In genomic region chr17:7439462-7440112, GRCh38 we compare ENCODE assay signal across 8 cellular contexts. TPM values are rescaled to one million over a fixed set of nuclear protein-coding genes. Genes with fewer than 3 reads are reported as not detected.
A peak's percentile ranks its signal among the peaks of the same experiment; 100 is the strongest.
DNase-seq lines count a peak whose midpoint lies in the region; ATAC-seq and TF ChIP-seq lines count a peak whose summit lies in the region.

FGF11 (plus strand) TSS chr17:7439512; CDS start chr17:7439621, 109 bp downstream.

- intact Hi-C loops in A673 (cut with micrococcal nuclease; ENCODE audit: unreplicated experiment), result loop anchor here (1.0 to 5.0 kb wide), 3 partner anchors 45 to 248 kb away; partner anchors contain the start of genes POLR2A, TMEM95, TP53 and WRAP53

- H3K36me3 ChIP-seq in A673 (ENCODE audit: insufficient read depth, low read length, poor library complexity, severe bottlenecking), result no peaks in the 10 kb centered on the region

- CTCF ChIA-PET in A673 (lab: Charles Lee), result interaction anchor here (0.7 kb wide), 1 partner anchor 121 kb away, joined by 3 read pairs; no protein-coding TSS in a partner anchor

- peak within 1 kb of the TSS; percentile 97 for H3K27ac ChIP-seq in A673 (ENCODE audit: low read depth, low read length, poor library complexity, severe bottlenecking)
- H3K27ac ChIP-seq in coronary artery, result peak within 1 kb of the TSS in 1 of 2 donors; percentile 86

- no peak for TF ChIP-seq CTCF in A673 (conservative IDR thresholded peaks at IDR 0.05; ENCODE audit: low read depth, low read length)
- no peak for TF ChIP-seq CTCF in coronary artery (IDR thresholded peaks at IDR 0.05)

- POLR2A ChIA-PET in A673 (lab: Charles Lee; ENCODE audit: low non-redundant PET), result no interaction called here

- no peaks in the 10 kb centered on the region for H3K9me3 ChIP-seq in A673 (ENCODE audit: low read depth, low read length, poor library complexity, severe bottlenecking)

- no peak for TF ChIP-seq EP300 in Ishikawa (IDR thresholded peaks at IDR 0.05; ENCODE audit: borderline replicate concordance)

- ATAC-seq in HG03097 (IDR thresholded peaks at IDR 0.05; ENCODE audit: low FRiP score, unreplicated experiment), result no peak

- H3K4me3 ChIP-seq in A673 (ENCODE audit: low read depth, low read length, poor library complexity, severe bottlenecking), result peak within 1 kb of the TSS; percentile 90
- peak within 1 kb of the TSS; percentile 74 for H3K4me3 ChIP-seq in coronary artery

- peaks cover 50% of the 10 kb centered on the region for H3K4me1 ChIP-seq in A673 (ENCODE audit: insufficient read depth, low read length, poor library complexity, severe bottlenecking)

- DNase-seq in A673 (ENCODE audit: low spot score) (no peak), coronary artery (ENCODE audit: low spot score) (no peak), myocyte (ENCODE audit: low read depth) (no peak), NCI-H146 treated with DMSO at 0.1 percent for 48 hours (lab: John Stamatoyannopoulos, UW; ENCODE audit: unreplicated experiment) (no peak), NCI-H1436 (lab: John Stamatoyannopoulos, UW) (no peak), HPDE6-E6E7 (ENCODE audit: extremely low spot score) (no peak)

- BruUV-seq in A673 (replicated peaks; lab: Mats Ljungman, UMichigan), result no TSS peak

- TF ChIP-seq RAD21 in Ishikawa (IDR thresholded peaks at IDR 0.05; ENCODE audit: low read depth), result no peak

- no peaks in the 10 kb centered on the region for H3K27me3 ChIP-seq in A673 (replicated peaks; ENCODE audit: insufficient read depth, low read depth, low read length, poor library complexity)

TF ChIP-seq in Ishikawa, 13 proteins besides CTCF, POLR2A, EP300 and RAD21:
- TF ChIP-seq TAF1 (IDR thresholded peaks at IDR 0.05; ENCODE audit: low read depth) (no peak), CREB1 (IDR thresholded peaks at IDR 0.05; ENCODE audit: low read depth) (no peak), USF1 (IDR thresholded peaks at IDR 0.05) (no peak), ZBTB7A (IDR thresholded peaks at IDR 0.05; ENCODE audit: low read depth) (peak; percentile 67), TEAD4 (IDR thresholded peaks at IDR 0.05) (no peak), YY1 (IDR thresholded peaks at IDR 0.05; ENCODE audit: low read depth) (no peak), MAX (IDR thresholded peaks at IDR 0.05) (no peak), CEBPB (IDR thresholded peaks at IDR 0.05) (no peak), EGR1 (IDR thresholded peaks at IDR 0.05) (0 out of 2 replicates have a peak, but pooled peaks have one; percentile 12), REST (IDR thresholded peaks at IDR 0.05; ENCODE audit: low read depth) (peak; percentile 34; the same call in 1 of the 2 replicates), TCF12 (IDR thresholded peaks at IDR 0.05; ENCODE audit: low read depth) (no peak), NFIC (IDR thresholded peaks at IDR 0.05) (no peak; the same call in 1 of the 2 replicates), FOXM1 (IDR thresholded peaks at IDR 0.05; ENCODE audit: borderline replicate concordance, low read depth) (no peak)

RNA-seq across cellular contexts. Expression of gene FGF11, which starts in this region (rescaled TPM):
- total RNA-seq in A673 (2021) (18.2 and 24.6 TPM in 2 replicates), myocyte (41.7 and 89.9 TPM in 2 replicates)
- 56.4 TPM for polyA plus RNA-seq in myocyte (2012)
